28 cellular contexts compared by ENCODE assay signal in the genomic region with DNA sequence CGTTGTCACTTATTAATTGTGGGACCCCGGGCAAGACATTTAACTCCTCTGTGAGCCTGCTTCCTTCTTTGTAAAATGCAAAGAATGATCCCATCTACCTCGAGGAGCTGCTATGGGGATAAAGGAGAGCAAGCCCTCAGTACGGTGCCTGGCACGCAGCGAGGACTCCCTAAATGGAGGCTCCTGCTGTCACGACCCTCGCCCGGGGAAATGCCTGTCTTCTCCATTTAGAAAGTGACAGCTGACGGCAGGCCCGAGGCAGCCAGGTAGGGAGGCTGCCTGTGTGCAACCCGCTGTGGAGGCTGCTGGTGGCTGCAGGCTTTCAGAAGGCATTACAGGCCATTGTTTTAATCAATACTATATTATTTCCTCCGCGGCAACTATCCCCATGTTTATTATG.
"Had no signal": no experiment of that assay in that cellular context is flagged by ENCODE, and none has a peak within 500 bp of the region (broad histone marks: within the 10 kb centered on the region; RNA-seq: fewer than 3 reads in every experiment).

No MANE protein-coding gene starts in this region.

- H3K27ac Mint-ChIP-seq: dendritic cell treated with granulocyte-macrophage colony-stimulating factor and Interleukin-4, amounts not matched to agents 40 ng/mL and 50 ng/mL, for 4 days; effector memory CD8-positive, alpha-beta T cell; endodermal cell had no signal

- H3K4me3 ChIP-seq: colonic mucosa, coronary artery, dorsolateral prefrontal cortex, esophagus muscularis mucosa, esophagus squamous epithelium, gastrocnemius medialis, gastroesophageal sphincter, heart left ventricle, heart right ventricle had no signal

- H3K27ac ChIP-seq: colonic mucosa, coronary artery, epithelial cell of prostate, esophagus muscularis mucosa, esophagus squamous epithelium, foreskin keratinocyte, gastrocnemius medialis, gastroesophageal sphincter, heart left ventricle, heart right ventricle had no signal

- FAIRE-seq: colon, endometrium, endothelial cell of umbilical vein, frontal cortex had no signal

- H3K9me3 ChIP-seq: colonic mucosa, esophagus muscularis mucosa, esophagus squamous epithelium, gastrocnemius medialis, gastroesophageal sphincter, heart left ventricle, heart right ventricle had no signal

- H3K9me3 Mint-ChIP-seq: dendritic cell treated with granulocyte-macrophage colony-stimulating factor and Interleukin-4, amounts not matched to agents 40 ng/mL and 50 ng/mL, for 4 days; effector memory CD8-positive, alpha-beta T cell; endodermal cell had no signal

- H3K27me3 Mint-ChIP-seq: dendritic cell treated with granulocyte-macrophage colony-stimulating factor and Interleukin-4, amounts not matched to agents 40 ng/mL and 50 ng/mL, for 4 days had no signal

- H3K4me1 ChIP-seq: colonic mucosa, foreskin keratinocyte had no signal

- H3K36me3 ChIP-seq: colonic mucosa, esophagus muscularis mucosa, esophagus squamous epithelium, gastrocnemius medialis, gastroesophageal sphincter, heart left ventricle, heart right ventricle had no signal

- DNase-seq: colonic mucosa; cortex of kidney; dermis blood vessel endothelial cell; effector CD4-positive, alpha-beta T cell; effector CD8-positive, alpha-beta T cell; effector memory CD4-positive, alpha-beta T cell; effector memory CD8-positive, alpha-beta T cell; endodermal cell; erythroblast; esophagus squamous epithelium; foreskin fibroblast; foreskin keratinocyte; foreskin melanocyte; gastrocnemius medialis; glutamatergic neuron; head of caudate nucleus; heart left ventricle; heart right ventricle had no signal

- H3K27me3 ChIP-seq: colonic mucosa, dorsolateral prefrontal cortex, foreskin keratinocyte, heart left ventricle had no signal

- H3K4me3 Mint-ChIP-seq: dendritic cell treated with granulocyte-macrophage colony-stimulating factor and Interleukin-4, amounts not matched to agents 40 ng/mL and 50 ng/mL, for 4 days; effector memory CD8-positive, alpha-beta T cell; endodermal cell had no signal
